ENCODE assay signal across 8 cellular contexts in the genomic region with DNA sequence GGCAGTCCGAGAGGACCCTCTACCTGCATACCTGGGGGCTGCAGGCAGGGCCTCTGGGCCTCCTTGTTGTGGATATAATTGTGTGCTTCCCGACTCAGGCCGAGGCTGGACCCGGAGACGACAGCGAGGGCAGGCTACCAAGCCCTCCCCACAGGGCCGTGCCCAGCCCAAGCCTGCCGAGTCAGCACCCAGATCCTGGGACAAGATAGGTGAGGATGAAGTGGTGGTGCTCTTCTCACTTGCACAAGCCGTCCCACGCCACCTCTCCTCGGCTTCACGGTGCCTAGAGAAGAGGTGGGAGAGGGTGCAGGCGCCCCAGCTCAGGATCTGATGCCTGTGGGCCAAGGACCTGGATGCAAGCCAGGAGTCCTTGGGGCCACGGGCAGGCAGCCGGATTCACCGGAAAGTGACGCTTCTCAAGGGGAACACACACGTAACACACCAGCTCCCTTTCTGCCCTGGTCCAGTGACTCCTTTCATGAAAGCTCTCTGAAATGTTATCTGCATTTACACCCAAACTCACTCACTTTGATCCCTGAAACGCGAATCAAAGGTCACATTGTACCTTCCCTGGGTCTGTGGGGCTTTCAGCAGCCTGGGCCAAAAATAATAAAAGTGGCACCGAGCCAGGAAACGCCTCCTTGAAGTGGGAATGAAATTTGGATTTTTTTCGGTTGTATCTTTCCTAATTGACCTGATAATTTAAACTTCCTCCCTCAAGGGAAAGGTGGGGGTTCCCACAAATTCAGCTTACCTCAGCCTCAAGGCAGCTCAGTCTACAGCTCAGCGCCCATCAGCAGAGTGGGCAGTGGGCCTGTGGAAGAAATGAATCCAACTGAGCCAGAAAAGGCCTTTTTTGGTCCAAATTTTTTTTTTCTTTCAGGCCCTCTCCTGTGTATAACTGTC. TPM values are rescaled to one million over a fixed set of nuclear protein-coding genes. Genes with fewer than 3 reads are reported as not detected.
A peak's percentile ranks its signal among the peaks of the same experiment; 100 is the strongest.
DNase-seq lines count a peak whose midpoint lies in the region; ATAC-seq and TF ChIP-seq lines count a peak whose summit lies in the region.

No MANE protein-coding gene starts in this region.

- peak overlapping the region; percentile 95 for H3K9ac ChIP-seq in OCI-LY1 (ENCODE audit: low read length)

- WGBS in thymus: 7% methylated on average over 24 of the region's 24 CpGs

- peak overlapping the region; percentile 99 for H3K4me3 Mint-ChIP-seq in neural crest cell

- peaks cover 18% of the 10 kb centered on the region for H3K79me2 ChIP-seq in OCI-LY1 (ENCODE audit: insufficient read depth, low read length)

- H3K27ac ChIP-seq in OCI-LY1 (ENCODE audit: low read depth, low read length, poor library complexity, severe bottlenecking) (peak overlapping the region; percentile 90), thymus (ENCODE audit: low read depth) (peak overlapping the region; percentile 94)

- H3K9me2 ChIP-seq in OCI-LY1 (ENCODE audit: low read depth, low read length): no peaks in the 10 kb centered on the region

- peaks cover 26% of the 10 kb centered on the region for H3K4me1 ChIP-seq in OCI-LY1 (ENCODE audit: insufficient read depth, low read length, severe bottlenecking)
- peaks cover 20% of the 10 kb centered on the region for H3K4me1 ChIP-seq in thymus (ENCODE audit: control insufficient read depth, insufficient read depth, low read length)

- H3K4me1 Mint-ChIP-seq in neural crest cell: peaks cover 29% of the 10 kb centered on the region

- peak overlapping the region; percentile 71 for H3K27ac Mint-ChIP-seq in neural crest cell (ENCODE audit: unreplicated experiment)

- no peaks in the 10 kb centered on the region for H3K9me3 ChIP-seq in OCI-LY1 (ENCODE audit: low read length)
- no peaks in the 10 kb centered on the region for H3K9me3 ChIP-seq in thymus (ENCODE audit: control insufficient read depth)

- no peaks in the 10 kb centered on the region for H3K9me3 Mint-ChIP-seq in neural crest cell

- H3K4me3 ChIP-seq in OCI-LY1 (ENCODE audit: low read depth, low read length, poor library complexity, severe bottlenecking): peak overlapping the region; percentile 90
- peak overlapping the region; percentile 91 for H3K4me3 ChIP-seq in fibroblast of the aortic adventitia (ENCODE audit: low read depth, low read length)
- peak overlapping the region; percentile 91 for H3K4me3 ChIP-seq in thymus (ENCODE audit: low read length)

- ATAC-seq in GM18873 (IDR thresholded peaks at IDR 0.05; ENCODE audit: low FRiP score, unreplicated experiment) (peak; percentile 30), HG03280 (IDR thresholded peaks at IDR 0.05; ENCODE audit: unreplicated experiment) (peak; percentile 17)

- peak; percentile 65 to 67 for DNase-seq in AML-193 (lab: John Stamatoyannopoulos, UW)
- peak; percentile 81 to 84 for DNase-seq in activated T-cell treated with anti-CD3 and anti-CD28 coated beads, Interleukin-2, amount 50 U/mL, for 48 hours
- DNase-seq in fibroblast of the aortic adventitia (ENCODE audit: low read depth): peak; percentile 58
- no peak for DNase-seq in neural crest cell (ENCODE audit: low read depth, low spot score)

- H3K36me3 Mint-ChIP-seq in neural crest cell (ENCODE audit: low read depth): no peaks in the 10 kb centered on the region

- H3K4me2 ChIP-seq in OCI-LY1 (ENCODE audit: low read length): peak overlapping the region; percentile 96

- no peaks in the 10 kb centered on the region for H3K27me3 Mint-ChIP-seq in neural crest cell (ENCODE audit: low read depth)

- no peak for TF ChIP-seq CTCF in OCI-LY1 (IDR thresholded peaks at IDR 0.05; ENCODE audit: low read length)
- no peak for TF ChIP-seq CTCF in fibroblast of the aortic adventitia (IDR thresholded peaks at IDR 0.05; ENCODE audit: insufficient read depth, low read length)
- TF ChIP-seq CTCF in neural crest cell (conservative IDR thresholded peaks at IDR 0.05): no peak

- H3K36me3 ChIP-seq in OCI-LY1 (ENCODE audit: insufficient read depth, low read length) (peaks cover 33% of the 10 kb centered on the region), thymus (ENCODE audit: control insufficient read depth, insufficient read depth) (peaks cover 21% of the 10 kb centered on the region)

- H3K27me3 ChIP-seq in OCI-LY1 (ENCODE audit: insufficient read depth, low read length) (no peaks in the 10 kb centered on the region), thymus (ENCODE audit: control insufficient read depth, insufficient read depth) (no peaks in the 10 kb centered on the region)

- H3F3A ChIP-seq in OCI-LY1 (ENCODE audit: insufficient read depth, low read length): no peaks in the 10 kb centered on the region

- no peaks in the 10 kb centered on the region for H4K20me1 ChIP-seq in OCI-LY1 (ENCODE audit: insufficient read depth, low read length)

- H2AFZ ChIP-seq in OCI-LY1 (ENCODE audit: low read length): no peak overlapping the region

RNA-seq across cellular contexts. Expression of gene GNB1L, which starts 1.1 kb away (rescaled TPM):
- total RNA-seq in fibroblast of the aortic adventitia (ENCODE audit: low replicate concordance) (4.0 and 5.2 TPM in 2 replicates), neural crest cell (12.1 and 13.8 TPM in 2 replicates)
- polyA plus RNA-seq in thymus: 11.2 TPM

RNA-seq across cellular contexts. Expression of gene RTL10, which starts 1.1 kb away (rescaled TPM):
- 5.9 and 10.8 TPM in 2 replicates for total RNA-seq in fibroblast of the aortic adventitia (ENCODE audit: low replicate concordance)
- 26.7 and 28.1 TPM in 2 replicates for total RNA-seq in neural crest cell
- 20.8 TPM for polyA plus RNA-seq in thymus
